ENCODE assay signal across 8 cellular contexts in the genomic region with DNA sequence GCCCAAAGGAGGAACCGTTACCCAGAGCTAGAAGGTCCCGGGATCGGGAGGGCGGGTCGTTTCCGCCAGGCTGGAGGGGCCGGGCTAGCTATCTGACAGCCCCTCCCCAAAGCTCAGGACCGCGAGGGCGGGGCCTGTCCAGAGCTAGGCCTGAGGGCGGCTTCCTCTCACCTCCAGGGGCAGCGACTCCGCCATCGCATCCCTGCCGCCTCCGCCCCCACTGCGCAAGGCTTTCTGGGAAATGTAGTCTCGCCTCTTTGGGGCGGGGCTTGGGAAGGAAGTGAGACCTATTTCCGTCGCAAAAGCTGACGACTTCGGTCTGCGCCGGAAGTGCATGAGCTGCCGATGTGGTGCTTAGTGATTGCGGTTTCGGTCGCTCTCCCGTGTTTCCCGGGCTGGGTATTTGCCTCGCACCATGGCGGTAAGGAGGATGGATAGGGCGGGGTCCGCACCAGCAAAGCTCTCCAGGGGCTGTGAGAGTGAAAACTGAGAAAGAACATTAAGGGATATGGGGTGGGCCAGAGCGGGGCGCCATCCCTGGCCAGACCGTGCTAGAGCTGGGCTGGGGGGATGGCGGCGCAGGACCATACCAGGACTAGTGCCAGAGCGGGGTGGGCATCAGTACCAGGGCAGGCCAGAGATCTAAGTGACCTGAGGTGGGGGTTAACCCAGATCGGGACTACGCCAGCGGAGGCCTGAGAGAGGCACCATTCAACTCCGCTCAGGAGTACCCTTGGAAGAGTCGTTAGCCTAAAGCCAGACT. TPM values are rescaled to one million over a fixed set of nuclear protein-coding genes. Genes with fewer than 3 reads are reported as not detected.
DNase-seq lines count a peak whose midpoint lies in the region; ATAC-seq and TF ChIP-seq lines count a peak whose summit lies in the region.

A gene (plus strand): TSS at position 327 of the 763 bp plus-strand sequence. CDS start 89 bp downstream, at position 416.

- H3K4me3 Mint-ChIP-seq in CD14-positive monocyte: peak within 1 kb of the TSS; percentile 95 to 96

- peak; percentile 97 for DNase-seq in CD14-positive monocyte (ENCODE audit: low spot score)
- DNase-seq in NCI-H82 (lab: John Stamatoyannopoulos, UW): peak; percentile 99
- peak; percentile 99 for DNase-seq in activated CD4-positive, alpha-beta T cell treated with anti-CD3 and anti-CD28 coated beads, Interleukin-2, amount 50 U/mL, for 48 hours
- DNase-seq in dorsolateral prefrontal cortex: peak; percentile 94 to 98 (median 97)
- DNase-seq in stimulated activated CD4-positive, alpha-beta T cell treated with anti-CD3 and anti-CD28 coated beads, Interleukin-4, amount 100 ng/mL, for 24 hours: peak; percentile 98

- peaks cover 2 to 47% (median 30%) of the 10 kb centered on the region in 4 donors for H3K4me1 ChIP-seq in liver (ENCODE audit: control insufficient read depth in 4 of 4, insufficient read depth in 4 of 4, low read length in 3 of 4)

- intact Hi-C loops in CD14-positive monocyte (cut with micrococcal nuclease) (loop anchor here (1.0 to 5.0 kb wide), 3 partner anchors 16 to 35 kb away; a partner anchor contains a TSS), dorsolateral prefrontal cortex (cut with DNase I) (loop anchor here (1.0 to 5.0 kb wide), 3 partner anchors 34 to 435 kb away; a partner anchor contains a TSS)

- peak within 1 kb of the TSS; percentile 84 to 93 for H3K9ac ChIP-seq in liver (ENCODE audit: low read depth in 1 of 2, low read length in 2 of 2)

- no peaks in the 10 kb centered on the region for H3K9me3 ChIP-seq in liver (ENCODE audit: control insufficient read depth in 4 of 4, low read length in 3 of 4)

- WGBS in liver: under 1% methylated on average over 46 of the region's 46 CpGs

- peaks cover 26% of the 10 kb centered on the region for H3K4me1 Mint-ChIP-seq in CD14-positive monocyte

- no peak for TF ChIP-seq RAD21 in liver (IDR thresholded peaks at IDR 0.05)

- peaks cover 0 to 1% (median 0%) of the 10 kb centered on the region in 3 donors for H3K27me3 Mint-ChIP-seq in CD14-positive monocyte (ENCODE audit: low read depth in 3 of 3)

- no peak for TF ChIP-seq CTCF in CD14-positive monocyte (IDR thresholded peaks at IDR 0.05)
- peak in 49 of 56 donors; percentile 3 to 63 (median 43) for TF ChIP-seq CTCF in dorsolateral prefrontal cortex (IDR thresholded peaks at IDR 0.05 in 54 of 56, conservative IDR thresholded peaks at IDR 0.05 in 2 of 56; ENCODE audit: low read depth in 1 of 56, partially characterized antibody in 56 of 56)
- peak; percentile 13 for TF ChIP-seq CTCF in liver (IDR thresholded peaks at IDR 0.05; ENCODE audit: low read depth, low read length, missing input control)

- peak within 1 kb of the TSS; percentile 61 to 100 (median 97) for H3K4me3 ChIP-seq in dorsolateral prefrontal cortex
- H3K4me3 ChIP-seq in liver (ENCODE audit: low read depth in 1 of 3, low read length in 3 of 3): peak within 1 kb of the TSS; percentile 81 to 98 (median 93)

- peaks cover 36 to 37% of the 10 kb centered on the region in 2 donors for H3K36me3 Mint-ChIP-seq in CD14-positive monocyte

- peak; percentile 89 for ATAC-seq in GM19395 (IDR thresholded peaks at IDR 0.05; ENCODE audit: unreplicated experiment)
- ATAC-seq in HG03565 (IDR thresholded peaks at IDR 0.05; ENCODE audit: unreplicated experiment): peak; percentile 92

- peaks cover 7 to 19% (median 17%) of the 10 kb centered on the region in 4 donors for H3K36me3 ChIP-seq in liver (ENCODE audit: control insufficient read depth in 4 of 4, insufficient read depth in 3 of 4, low read depth in 1 of 4, low read length in 3 of 4)

- H3K9me3 Mint-ChIP-seq in CD14-positive monocyte: peaks cover 0 to 3% (median 1%) of the 10 kb centered on the region in 7 donors

- H3K27ac Mint-ChIP-seq in CD14-positive monocyte: peak within 1 kb of the TSS; percentile 90 to 99 (median 96)

- H3K27me3 ChIP-seq in dorsolateral prefrontal cortex (no peaks in the 10 kb centered on the region), liver (ENCODE audit: control insufficient read depth in 4 of 4, insufficient read depth in 4 of 4, low read length in 3 of 4) (no peaks in the 10 kb centered on the region)

- H3K27ac ChIP-seq in dorsolateral prefrontal cortex (peak within 1 kb of the TSS in 54 of 59 donors; percentile 17 to 94 (median 78)), liver (ENCODE audit: low read depth in 1 of 2, low read length in 2 of 2) (peak within 1 kb of the TSS; percentile 49 to 70)

TF ChIP-seq in liver, 16 proteins besides CTCF, POLR2A, EP300 and RAD21:
- TF ChIP-seq HNF4G (IDR thresholded peaks at IDR 0.05) (no peak), FOXA2 (IDR thresholded peaks at IDR 0.05) (no peak), HNF4A (conservative IDR thresholded peaks at IDR 0.05) (peak in 1 of 2 donors; percentile 32), YY1 (IDR thresholded peaks at IDR 0.05) (peak; percentile 95), SP1 (IDR thresholded peaks at IDR 0.05) (peak; percentile 92), GABPA (IDR thresholded peaks at IDR 0.05 in 1 of 2, conservative IDR thresholded peaks at IDR 0.05 in 1 of 2) (peak; percentile 100), NR2F2 (IDR thresholded peaks at IDR 0.05) (peak; percentile 55), RXRA (IDR thresholded peaks at IDR 0.05) (peak; percentile 30 to 48), TAF1 (conservative IDR thresholded peaks at IDR 0.05) (no peak), FOXA1 (IDR thresholded peaks at IDR 0.05) (peak; percentile 85), JUND (IDR thresholded peaks at IDR 0.05) (peak in 1 of 2 donors; percentile 23), EGR1 (IDR thresholded peaks at IDR 0.05; ENCODE audit: low read depth in 2 of 2) (peak; percentile 93 to 97)
- TF ChIP-seq, protein P1, sequence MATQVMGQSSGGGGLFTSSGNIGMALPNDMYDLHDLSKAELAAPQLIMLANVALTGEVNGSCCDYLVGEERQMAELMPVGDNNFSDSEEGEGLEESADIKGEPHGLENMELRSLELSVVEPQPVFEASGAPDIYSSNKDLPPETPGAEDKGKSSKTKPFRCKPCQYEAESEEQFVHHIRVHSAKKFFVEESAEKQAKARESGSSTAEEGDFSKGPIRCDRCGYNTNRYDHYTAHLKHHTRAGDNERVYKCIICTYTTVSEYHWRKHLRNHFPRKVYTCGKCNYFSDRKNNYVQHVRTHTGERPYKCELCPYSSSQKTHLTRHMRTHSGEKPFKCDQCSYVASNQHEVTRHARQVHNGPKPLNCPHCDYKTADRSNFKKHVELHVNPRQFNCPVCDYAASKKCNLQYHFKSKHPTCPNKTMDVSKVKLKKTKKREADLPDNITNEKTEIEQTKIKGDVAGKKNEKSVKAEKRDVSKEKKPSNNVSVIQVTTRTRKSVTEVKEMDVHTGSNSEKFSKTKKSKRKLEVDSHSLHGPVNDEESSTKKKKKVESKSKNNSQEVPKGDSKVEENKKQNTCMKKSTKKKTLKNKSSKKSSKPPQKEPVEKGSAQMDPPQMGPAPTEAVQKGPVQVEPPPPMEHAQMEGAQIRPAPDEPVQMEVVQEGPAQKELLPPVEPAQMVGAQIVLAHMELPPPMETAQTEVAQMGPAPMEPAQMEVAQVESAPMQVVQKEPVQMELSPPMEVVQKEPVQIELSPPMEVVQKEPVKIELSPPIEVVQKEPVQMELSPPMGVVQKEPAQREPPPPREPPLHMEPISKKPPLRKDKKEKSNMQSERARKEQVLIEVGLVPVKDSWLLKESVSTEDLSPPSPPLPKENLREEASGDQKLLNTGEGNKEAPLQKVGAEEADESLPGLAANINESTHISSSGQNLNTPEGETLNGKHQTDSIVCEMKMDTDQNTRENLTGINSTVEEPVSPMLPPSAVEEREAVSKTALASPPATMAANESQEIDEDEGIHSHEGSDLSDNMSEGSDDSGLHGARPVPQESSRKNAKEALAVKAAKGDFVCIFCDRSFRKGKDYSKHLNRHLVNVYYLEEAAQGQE (IDR thresholded peaks at IDR 0.05): peak; percentile 53
- TF ChIP-seq, protein P2, sequence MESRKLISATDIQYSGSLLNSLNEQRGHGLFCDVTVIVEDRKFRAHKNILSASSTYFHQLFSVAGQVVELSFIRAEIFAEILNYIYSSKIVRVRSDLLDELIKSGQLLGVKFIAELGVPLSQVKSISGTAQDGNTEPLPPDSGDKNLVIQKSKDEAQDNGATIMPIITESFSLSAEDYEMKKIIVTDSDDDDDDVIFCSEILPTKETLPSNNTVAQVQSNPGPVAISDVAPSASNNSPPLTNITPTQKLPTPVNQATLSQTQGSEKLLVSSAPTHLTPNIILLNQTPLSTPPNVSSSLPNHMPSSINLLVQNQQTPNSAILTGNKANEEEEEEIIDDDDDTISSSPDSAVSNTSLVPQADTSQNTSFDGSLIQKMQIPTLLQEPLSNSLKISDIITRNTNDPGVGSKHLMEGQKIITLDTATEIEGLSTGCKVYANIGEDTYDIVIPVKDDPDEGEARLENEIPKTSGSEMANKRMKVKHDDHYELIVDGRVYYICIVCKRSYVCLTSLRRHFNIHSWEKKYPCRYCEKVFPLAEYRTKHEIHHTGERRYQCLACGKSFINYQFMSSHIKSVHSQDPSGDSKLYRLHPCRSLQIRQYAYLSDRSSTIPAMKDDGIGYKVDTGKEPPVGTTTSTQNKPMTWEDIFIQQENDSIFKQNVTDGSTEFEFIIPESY (IDR thresholded peaks at IDR 0.05): peak; percentile 90
- TF ChIP-seq, protein P3, sequence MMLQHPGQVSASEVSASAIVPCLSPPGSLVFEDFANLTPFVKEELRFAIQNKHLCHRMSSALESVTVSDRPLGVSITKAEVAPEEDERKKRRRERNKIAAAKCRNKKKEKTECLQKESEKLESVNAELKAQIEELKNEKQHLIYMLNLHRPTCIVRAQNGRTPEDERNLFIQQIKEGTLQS (IDR thresholded peaks at IDR 0.05): no peak
- TF ChIP-seq, protein P4, sequence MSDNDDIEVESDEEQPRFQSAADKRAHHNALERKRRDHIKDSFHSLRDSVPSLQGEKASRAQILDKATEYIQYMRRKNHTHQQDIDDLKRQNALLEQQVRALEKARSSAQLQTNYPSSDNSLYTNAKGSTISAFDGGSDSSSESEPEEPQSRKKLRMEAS (IDR thresholded peaks at IDR 0.05): no peak

RNA-seq across cellular contexts. Expression of the gene that starts here (rescaled TPM):
- polyA plus RNA-seq in CD14-positive monocyte: 100 to 1,000 TPM; 117 to 130 TPM
- total RNA-seq in dorsolateral prefrontal cortex: 10 to 100 TPM; 16.2 to 40.3 (median 28.1) TPM
- total RNA-seq in liver: 10 to 100 TPM; 22.3 to 42.2 TPM
- 100 to 1,000 TPM in 1 of 2 donors, 10 to 100 TPM in 1; 98.2 to 140 TPM for polyA plus RNA-seq in liver

Comparison
In these comparisons a context has a peak if more than half of its experiments do, and no peak if none do; other contexts are left out.
1. Peak in every context shown above with its lines: DNase-seq, ATAC-seq, H3K4me3 ChIP-seq and H3K27ac ChIP-seq.